In the genomic region with DNA sequence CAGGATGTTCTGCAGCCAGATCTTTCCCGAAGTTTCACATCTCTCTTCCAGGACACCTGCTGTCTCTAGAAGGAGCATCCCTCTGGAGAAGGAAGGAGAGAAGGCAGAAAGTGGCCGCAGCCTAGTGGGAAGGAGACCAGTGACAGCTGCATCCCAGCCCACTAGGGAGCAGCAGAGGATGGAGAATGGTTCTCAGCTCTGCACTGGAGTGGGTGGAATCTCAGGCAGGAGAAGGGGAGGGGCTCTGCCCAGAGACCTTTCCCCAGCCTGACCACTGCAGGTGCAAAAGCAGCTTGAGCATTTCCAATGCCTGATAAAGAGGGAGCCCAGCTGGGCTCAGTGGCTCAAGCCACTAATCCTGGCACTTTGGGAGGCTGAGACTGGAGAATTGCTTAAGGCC, we compare ENCODE assay signal across 8 cellular contexts. TPM values are rescaled to one million over a fixed set of nuclear protein-coding genes. Genes with fewer than 3 reads are reported as not detected.
DNase-seq lines count a peak whose midpoint lies in the region; ATAC-seq and TF ChIP-seq lines count a peak whose summit lies in the region.

No MANE protein-coding gene starts in this region.

- intact Hi-C loops in ascending aorta (cut with DNase I), result loop anchor here (2.0 kb wide), 1 partner anchor 57 kb away; no protein-coding TSS in a partner anchor
- intact Hi-C loops in posterior vena cava (cut with DNase I), result loop anchor here (2.0 to 5.0 kb wide), 3 partner anchors 225 to 315 kb away; no protein-coding TSS in a partner anchor

- no peak overlapping the region for H2BK5ac ChIP-seq in H9 (ENCODE audit: insufficient read length, low read length)

- peaks cover 21 to 34% of the 10 kb centered on the region in 2 experiments for H3K4me1 Mint-ChIP-seq in H9

- ATAC-seq in GM21529 (IDR thresholded peaks at IDR 0.05; ENCODE audit: unreplicated experiment), result no peak

- no peak overlapping the region for H3K14ac ChIP-seq in H9 (ENCODE audit: insufficient read depth, low read length)

- no peaks in the 10 kb centered on the region for H3K79me2 ChIP-seq in H9 (ENCODE audit: insufficient read depth, low read length)

- no peak overlapping the region for H2AK5ac ChIP-seq in H9 (ENCODE audit: insufficient read length, low read length)

- H3K9ac ChIP-seq in H9 (ENCODE audit: extremely low read depth, insufficient read length, low read length), result no peak overlapping the region

- H3K9me3 Mint-ChIP-seq in H9, result peaks cover 2 to 6% of the 10 kb centered on the region in 2 experiments; a peak in 4 of 5 replicates

- no peak overlapping the region for H4K8ac ChIP-seq in H9 (replicated peaks; ENCODE audit: insufficient read length, low read depth, low read length)

- H3K27ac Mint-ChIP-seq in H9, result no peak overlapping the region

- H3K27me3 ChIP-seq in H9 (ENCODE audit: insufficient read depth, low read length), result peaks cover 40% of the 10 kb centered on the region
- H3K27me3 ChIP-seq in ascending aorta, result peaks cover 5% of the 10 kb centered on the region

- no peak overlapping the region for H3K4me2 ChIP-seq in H9 (ENCODE audit: insufficient read depth, insufficient read length, low read length)

- H3T11ph ChIP-seq in H9 (ENCODE audit: low read length), result no peak overlapping the region

- no peak overlapping the region for H2AFZ ChIP-seq in H9 (ENCODE audit: low read length)

- H2BK15ac ChIP-seq in H9 (ENCODE audit: low read depth, low read length), result no peak overlapping the region

- no peak overlapping the region for H4K5ac ChIP-seq in H9 (ENCODE audit: insufficient read length, low read depth, low read length)

- no peaks in the 10 kb centered on the region for H4K20me1 ChIP-seq in H9 (ENCODE audit: control insufficient read depth, insufficient read depth, insufficient read length)

- H3K79me1 ChIP-seq in H9 (ENCODE audit: insufficient read depth, low read depth, low read length, poor library complexity, severe bottlenecking), result no peaks in the 10 kb centered on the region

- no peak overlapping the region for H2BK120ac ChIP-seq in H9 (ENCODE audit: low read depth, low read length, poor library complexity, severe bottlenecking)

- no peak overlapping the region for H3K23ac ChIP-seq in H9 (ENCODE audit: insufficient read length, low read depth, low read length)

- H3K4me3 Mint-ChIP-seq in H9, result no peak overlapping the region

- peak; percentile 88 for TF ChIP-seq CTCF in H9 (conservative IDR thresholded peaks at IDR 0.05)
- TF ChIP-seq CTCF in ascending aorta (IDR thresholded peaks at IDR 0.05), result peak in 2 of 3 experiments; percentile 18 to 34

- no peak overlapping the region for H3K56ac ChIP-seq in H9 (ENCODE audit: insufficient read length, low read depth, low read length)

- no peak overlapping the region for H3K4me3 ChIP-seq in ascending aorta

- no peak overlapping the region for H3K4ac ChIP-seq in H9 (ENCODE audit: low read depth, low read length)

- no peak overlapping the region for H2BK20ac ChIP-seq in H9 (ENCODE audit: low read depth, low read length, poor library complexity, severe bottlenecking)

- DNase-seq in AG08395 (ENCODE audit: low spot score), result peak; percentile 71
- peak; percentile 88 for DNase-seq in H9
- DNase-seq in NCI-H345 (lab: John Stamatoyannopoulos, UW), result peak; percentile 72
- no peak for DNase-seq in ascending aorta (ENCODE audit: low spot score in 2 of 2)
- peak; percentile 63 for DNase-seq in hepatic stellate cell (ENCODE audit: low spot score)
- peak in 42 of 49 donors; percentile 11 to 80 (median 54) for DNase-seq in substantia nigra (lab: John Stamatoyannopoulos, UW)
- no peak for DNase-seq in posterior vena cava (ENCODE audit: low spot score)

- no peak overlapping the region for H3K18ac ChIP-seq in H9 (ENCODE audit: insufficient read length, low read depth, low read length)

- no peaks in the 10 kb centered on the region for H3K36me3 Mint-ChIP-seq in H9 (ENCODE audit: insufficient read depth in 1 of 3, low read depth in 3 of 3)

- H3K36me3 ChIP-seq in ascending aorta, result no peaks in the 10 kb centered on the region

- peaks cover 95% of the 10 kb centered on the region for H3K27me3 Mint-ChIP-seq in H9 (ENCODE audit: low read depth)

- no peak overlapping the region for H2BK12ac ChIP-seq in H9 (ENCODE audit: insufficient read length, low read depth, low read length)

- WGBS in H9 (ENCODE audit: extremely low coverage, insufficient read length, low lambda C conversion rate), result no CpG with 5 or more reads among the region's 2 CpGs

- H3K4me1 ChIP-seq in H9 (ENCODE audit: insufficient read depth, low read length) (peaks cover 2% of the 10 kb centered on the region; the same call in 1 of the 2 replicates), ascending aorta (peaks cover 3 to 5% of the 10 kb centered on the region in 2 donors)

- H3K9me3 ChIP-seq in H9 (ENCODE audit: control insufficient read depth, low read depth, low read length) (no peaks in the 10 kb centered on the region), ascending aorta (no peaks in the 10 kb centered on the region)

- H4K91ac ChIP-seq in H9 (ENCODE audit: insufficient read length, low read depth, low read length), result no peak overlapping the region

- H3K27ac ChIP-seq in H9 (ENCODE audit: insufficient read length, low read depth, low read length) (no peak overlapping the region), ascending aorta (no peak overlapping the region), substantia nigra (ENCODE audit: low read depth, low read length, poor library complexity, severe bottlenecking) (no peak overlapping the region)

- H3K23me2 ChIP-seq in H9 (ENCODE audit: insufficient read length, low read depth, low read length, poor library complexity, severe bottlenecking), result peaks cover 13% of the 10 kb centered on the region

RNA-seq across cellular contexts. Expression of a gene that starts 32.3 kb away (rescaled TPM):
- total RNA-seq in H9 (2021) (not detected in 2 replicates), ascending aorta (not detected), posterior vena cava (not detected)

Comparison
In these comparisons a context has a peak if more than half of its experiments do, and no peak if none do; other contexts are left out.
1. DNase-seq: peak in AG08395 (single experiment), H9 (single experiment), NCI-H345 (single experiment), hepatic stellate cell (single experiment) and substantia nigra (42 of 49); none in ascending aorta (0 of 2) and posterior vena cava (single experiment).